8 cellular contexts compared by ENCODE assay signal in the genomic region with DNA sequence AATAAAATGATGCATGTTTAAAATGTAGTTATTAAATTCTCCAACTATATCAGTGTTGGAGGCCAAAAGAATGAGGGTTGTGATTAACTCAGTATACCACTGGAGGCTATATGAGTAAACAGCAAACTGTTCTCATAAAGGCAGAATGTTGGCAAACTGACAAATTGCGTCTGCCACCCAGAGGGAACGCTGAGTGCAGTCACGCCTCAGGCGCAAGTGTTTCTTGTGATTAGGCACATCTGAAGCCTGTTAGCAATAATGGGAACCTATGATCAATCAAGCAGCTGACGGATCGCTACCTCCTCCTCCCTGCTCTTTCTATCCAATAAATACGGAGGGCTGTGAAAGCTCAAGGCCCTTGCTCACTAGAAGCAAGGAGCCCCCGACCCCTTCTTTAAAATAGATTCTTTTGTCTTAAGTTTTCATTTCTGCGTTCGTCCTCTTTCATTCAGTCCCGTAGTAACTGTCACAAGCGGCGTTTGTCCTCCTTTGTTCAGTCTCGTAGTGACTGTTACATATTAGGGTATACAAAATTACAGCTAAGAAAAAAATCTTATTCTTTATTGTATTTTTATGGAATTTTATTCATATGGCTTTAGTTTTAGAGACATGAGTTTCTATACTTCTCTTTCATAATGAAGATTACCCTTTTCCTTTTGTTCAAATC. TPM values are rescaled to one million over a fixed set of nuclear protein-coding genes. Genes with fewer than 3 reads are reported as not detected.
DNase-seq lines count a peak whose midpoint lies in the region; ATAC-seq, FAIRE-seq and TF ChIP-seq lines count a peak whose summit lies in the region.
"Had no signal": no experiment of that assay in that cellular context is flagged by ENCODE, and none has a peak within 500 bp of the region (broad histone marks: within the 10 kb centered on the region; RNA-seq: fewer than 3 reads in every experiment).

No MANE protein-coding gene starts in this region.

- H3K36me3 Mint-ChIP-seq in HFFc6 (ENCODE audit: low read depth), result no peaks in the 10 kb centered on the region

- H3K4me3 ChIP-seq in small intestine (ENCODE audit: low read depth in 1 of 2, low read length in 2 of 2), result peak overlapping the region in 1 of 2 donors; percentile 20

- FAIRE-seq in small intestine (lab: Jason Lieb, UNC), result no peak

- no peaks in the 10 kb centered on the region for H3K27me3 ChIP-seq in small intestine (ENCODE audit: control insufficient read depth in 2 of 2, insufficient read depth in 2 of 2, low read length in 2 of 2)

- H3K4me1 ChIP-seq in small intestine (ENCODE audit: control insufficient read depth in 2 of 2, insufficient read depth in 1 of 2, low read depth in 1 of 2, low read length in 1 of 2), result peaks cover 0 to 3% of the 10 kb centered on the region in 2 donors

- peak; percentile 28; the same call in 1 of the 2 replicates for TF ChIP-seq CTCF in HFFc6 (IDR thresholded peaks at IDR 0.05)

- H3K36me3 ChIP-seq in small intestine (ENCODE audit: control insufficient read depth in 2 of 2, insufficient read depth in 2 of 2, low read length in 2 of 2), result no peaks in the 10 kb centered on the region

- H3K27me3 Mint-ChIP-seq in HFFc6 (ENCODE audit: insufficient read depth), result peaks cover 2% of the 10 kb centered on the region

- intact Hi-C loops in posterior vena cava (cut with DNase I), result loop anchor here in 1 of 2 donors (5.0 kb wide), 1 partner anchor 82 kb away; a partner anchor contains a TSS

- ATAC-seq in GM18870 (IDR thresholded peaks at IDR 0.05; ENCODE audit: unreplicated experiment), result no peak
- no peak for ATAC-seq in GM19395 (IDR thresholded peaks at IDR 0.05; ENCODE audit: unreplicated experiment)

- WGBS in small intestine, 3 donors, result 16 to 49% (median 30%) methylated on average over 14 of the region's 14 CpGs

- H3K4me3 Mint-ChIP-seq in HFFc6, result peak overlapping the region; percentile 76

- DNase-seq in HFFc6 (peak; percentile 82), RPMI8226 (peak; percentile 11), foreskin melanocyte (peak; percentile 84), small intestine (peak; percentile 94), posterior vena cava (ENCODE audit: low spot score) (no peak)
- DNase-seq: NCI-H1105 treated with DMSO at 0.1 percent for 48 hours had no signal

- H3K9me3 Mint-ChIP-seq in HFFc6, result no peaks in the 10 kb centered on the region

- no peaks in the 10 kb centered on the region for H3K9me3 ChIP-seq in small intestine (ENCODE audit: control insufficient read depth, low read depth)

- H3K27ac Mint-ChIP-seq in HFFc6, result peak overlapping the region; percentile 57; the same call in 1 of the 2 replicates

- peaks cover 27% of the 10 kb centered on the region for H3K4me1 Mint-ChIP-seq in HFFc6 (ENCODE audit: low read depth)

- H3K27ac ChIP-seq in small intestine (ENCODE audit: low read depth in 1 of 2, low read length in 1 of 2), result peak overlapping the region; percentile 71 to 83

RNA-seq across cellular contexts. Expression of a gene that starts 16.3 kb away (rescaled TPM):
- 10 to 100 TPM in 1 of 6 experiments, 1 to 10 TPM in 5; 5.5 to 10.7 (median 8.4) TPM for total RNA-seq in HFFc6 (2021; fragmentation: NEBNext Ultra II Directional; extraction: Animal tissue kit (Norgen Biotek cat#: 25700))
- 10 to 100 TPM; 13.5 to 21.7 (median 17.8) TPM for polyA plus RNA-seq in small intestine
- total RNA-seq in posterior vena cava, result 10 to 100 TPM; 20.3 to 22.9 TPM
